In the genomic region with DNA sequence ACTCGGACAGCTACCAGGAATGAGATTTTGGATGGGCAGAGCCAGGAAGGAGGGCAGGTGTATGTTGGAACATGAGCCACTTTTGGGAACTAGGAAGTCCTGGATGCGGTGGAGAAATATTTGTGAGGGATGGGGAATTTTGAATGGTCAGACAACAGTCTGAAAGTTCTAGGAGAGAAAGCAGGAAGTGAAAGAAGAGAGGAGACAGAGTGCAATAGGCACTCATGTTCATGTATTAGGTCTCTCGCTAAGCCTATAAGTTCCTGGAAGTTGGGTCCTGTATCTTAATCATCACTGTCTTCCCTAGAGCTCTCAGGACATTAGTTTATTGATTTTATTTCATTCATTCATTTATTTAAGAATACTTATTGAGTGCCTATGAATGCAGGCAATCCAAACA, we compare ENCODE assay signal across 1 cellular context.
A peak's percentile ranks its signal among the peaks of the same experiment; 100 is the strongest.
TF ChIP-seq lines count a peak whose summit lies in the region.

No MANE protein-coding gene starts in this region.

TF ChIP-seq in GM12878, 131 proteins besides CTCF, POLR2A, EP300 and RAD21 (continued from another document):
- TF ChIP-seq, protein P1, sequence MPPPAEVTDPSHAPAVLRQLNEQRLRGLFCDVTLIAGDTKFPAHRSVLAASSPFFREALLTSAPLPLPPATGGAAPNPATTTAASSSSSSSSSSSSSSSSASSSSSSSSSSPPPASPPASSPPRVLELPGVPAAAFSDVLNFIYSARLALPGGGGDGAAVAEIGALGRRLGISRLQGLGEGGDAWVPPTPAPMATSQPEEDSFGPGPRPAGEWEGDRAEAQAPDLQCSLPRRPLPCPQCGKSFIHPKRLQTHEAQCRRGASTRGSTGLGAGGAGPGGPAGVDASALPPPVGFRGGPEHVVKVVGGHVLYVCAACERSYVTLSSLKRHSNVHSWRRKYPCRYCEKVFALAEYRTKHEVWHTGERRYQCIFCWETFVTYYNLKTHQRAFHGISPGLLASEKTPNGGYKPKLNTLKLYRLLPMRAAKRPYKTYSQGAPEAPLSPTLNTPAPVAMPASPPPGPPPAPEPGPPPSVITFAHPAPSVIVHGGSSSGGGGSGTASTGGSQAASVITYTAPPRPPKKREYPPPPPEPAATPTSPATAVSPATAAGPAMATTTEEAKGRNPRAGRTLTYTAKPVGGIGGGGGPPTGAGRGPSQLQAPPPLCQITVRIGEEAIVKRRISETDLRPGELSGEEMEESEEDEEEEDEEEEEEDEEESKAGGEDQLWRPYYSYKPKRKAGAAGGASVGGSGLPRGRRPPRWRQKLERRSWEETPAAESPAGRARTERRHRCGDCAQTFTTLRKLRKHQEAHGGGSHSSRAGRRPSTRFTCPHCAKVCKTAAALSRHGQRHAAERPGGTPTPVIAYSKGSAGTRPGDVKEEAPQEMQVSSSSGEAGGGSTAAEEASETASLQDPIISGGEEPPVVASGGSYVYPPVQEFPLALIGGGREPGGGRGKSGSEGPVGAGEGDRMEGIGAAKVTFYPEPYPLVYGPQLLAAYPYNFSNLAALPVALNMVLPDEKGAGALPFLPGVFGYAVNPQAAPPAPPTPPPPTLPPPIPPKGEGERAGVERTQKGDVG (CRISPR knock-in tag; IDR thresholded peaks at IDR 0.05), result no peak
- TF ChIP-seq FOS (IDR thresholded peaks at IDR 0.05; ENCODE audit: borderline replicate concordance, extremely low read depth, insufficient read length), result no peak
- TF ChIP-seq CREB1 (IDR thresholded peaks at IDR 0.05; ENCODE audit: low read depth), result no peak
- TF ChIP-seq BRCA1 (IDR thresholded peaks at IDR 0.05; ENCODE audit: low read depth, low read length), result no peak
- no peak for TF ChIP-seq SMAD5 (IDR thresholded peaks at IDR 0.05; ENCODE audit: low read depth)
- TF ChIP-seq, protein P2, sequence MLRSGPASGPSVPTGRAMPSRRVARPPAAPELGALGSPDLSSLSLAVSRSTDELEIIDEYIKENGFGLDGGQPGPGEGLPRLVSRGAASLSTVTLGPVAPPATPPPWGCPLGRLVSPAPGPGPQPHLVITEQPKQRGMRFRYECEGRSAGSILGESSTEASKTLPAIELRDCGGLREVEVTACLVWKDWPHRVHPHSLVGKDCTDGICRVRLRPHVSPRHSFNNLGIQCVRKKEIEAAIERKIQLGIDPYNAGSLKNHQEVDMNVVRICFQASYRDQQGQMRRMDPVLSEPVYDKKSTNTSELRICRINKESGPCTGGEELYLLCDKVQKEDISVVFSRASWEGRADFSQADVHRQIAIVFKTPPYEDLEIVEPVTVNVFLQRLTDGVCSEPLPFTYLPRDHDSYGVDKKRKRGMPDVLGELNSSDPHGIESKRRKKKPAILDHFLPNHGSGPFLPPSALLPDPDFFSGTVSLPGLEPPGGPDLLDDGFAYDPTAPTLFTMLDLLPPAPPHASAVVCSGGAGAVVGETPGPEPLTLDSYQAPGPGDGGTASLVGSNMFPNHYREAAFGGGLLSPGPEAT (IDR thresholded peaks at IDR 0.05; ENCODE audit: low read depth), result peak; percentile 47; the same call in 1 of the 2 replicates
- TF ChIP-seq BHLHE40 (IDR thresholded peaks at IDR 0.05; ENCODE audit: borderline replicate concordance in 1 of 2, low read depth in 2 of 2, low read length in 1 of 2), result no peak
- TF ChIP-seq ZNF274 (IDR thresholded peaks at IDR 0.05; ENCODE audit: insufficient read depth, insufficient read length), result no peak
- TF ChIP-seq IKZF2 (IDR thresholded peaks at IDR 0.05), result peak; percentile 37 to 53; a peak in 2 of 4 replicates
- TF ChIP-seq CHD1 (IDR thresholded peaks at IDR 0.05; ENCODE audit: low read depth, low read length), result no peak
- no peak for TF ChIP-seq MTA3 (IDR thresholded peaks at IDR 0.05; ENCODE audit: borderline replicate concordance, low read length)
- TF ChIP-seq EZH2 (IDR thresholded peaks at IDR 0.05; ENCODE audit: borderline replicate concordance, control insufficient read depth, low read depth, low read length), result no peak
- TF ChIP-seq EED (IDR thresholded peaks at IDR 0.05; ENCODE audit: low read depth), result 0 out of 2 replicates have a peak, but pooled peaks have one; percentile 16
- no peak for TF ChIP-seq KLF5 (IDR thresholded peaks at IDR 0.05; ENCODE audit: partially characterized antibody)
- peak; percentile 74; the same call in 1 of the 2 replicates for TF ChIP-seq SPI1 (IDR thresholded peaks at IDR 0.05; ENCODE audit: borderline replicate concordance, insufficient read depth, low read depth, low read length)
- TF ChIP-seq ZZZ3 (IDR thresholded peaks at IDR 0.05; ENCODE audit: control insufficient read depth, insufficient read length, low read depth), result no peak
- no peak for TF ChIP-seq TBL1XR1 (IDR thresholded peaks at IDR 0.05; ENCODE audit: low read depth, low read length)
- no peak for TF ChIP-seq MEF2B (IDR thresholded peaks at IDR 0.05; ENCODE audit: partially characterized antibody, poor library complexity, severe bottlenecking)
- TF ChIP-seq FOXK2 (IDR thresholded peaks at IDR 0.05), result no peak
- TF ChIP-seq, protein P3, sequence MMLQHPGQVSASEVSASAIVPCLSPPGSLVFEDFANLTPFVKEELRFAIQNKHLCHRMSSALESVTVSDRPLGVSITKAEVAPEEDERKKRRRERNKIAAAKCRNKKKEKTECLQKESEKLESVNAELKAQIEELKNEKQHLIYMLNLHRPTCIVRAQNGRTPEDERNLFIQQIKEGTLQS (IDR thresholded peaks at IDR 0.05; ENCODE audit: borderline replicate concordance, extremely low read depth, low read depth, low read length), result no peak
- TF ChIP-seq IKZF1 (conservative IDR thresholded peaks at IDR 0.05), result peak; percentile 39; the same call in 1 of the 2 replicates
- no peak for TF ChIP-seq ZNF217 (IDR thresholded peaks at IDR 0.05)
- TF ChIP-seq BACH1 (IDR thresholded peaks at IDR 0.05; ENCODE audit: borderline replicate concordance), result no peak
- TF ChIP-seq LARP7 (IDR thresholded peaks at IDR 0.05), result no peak
- TF ChIP-seq, protein P4, sequence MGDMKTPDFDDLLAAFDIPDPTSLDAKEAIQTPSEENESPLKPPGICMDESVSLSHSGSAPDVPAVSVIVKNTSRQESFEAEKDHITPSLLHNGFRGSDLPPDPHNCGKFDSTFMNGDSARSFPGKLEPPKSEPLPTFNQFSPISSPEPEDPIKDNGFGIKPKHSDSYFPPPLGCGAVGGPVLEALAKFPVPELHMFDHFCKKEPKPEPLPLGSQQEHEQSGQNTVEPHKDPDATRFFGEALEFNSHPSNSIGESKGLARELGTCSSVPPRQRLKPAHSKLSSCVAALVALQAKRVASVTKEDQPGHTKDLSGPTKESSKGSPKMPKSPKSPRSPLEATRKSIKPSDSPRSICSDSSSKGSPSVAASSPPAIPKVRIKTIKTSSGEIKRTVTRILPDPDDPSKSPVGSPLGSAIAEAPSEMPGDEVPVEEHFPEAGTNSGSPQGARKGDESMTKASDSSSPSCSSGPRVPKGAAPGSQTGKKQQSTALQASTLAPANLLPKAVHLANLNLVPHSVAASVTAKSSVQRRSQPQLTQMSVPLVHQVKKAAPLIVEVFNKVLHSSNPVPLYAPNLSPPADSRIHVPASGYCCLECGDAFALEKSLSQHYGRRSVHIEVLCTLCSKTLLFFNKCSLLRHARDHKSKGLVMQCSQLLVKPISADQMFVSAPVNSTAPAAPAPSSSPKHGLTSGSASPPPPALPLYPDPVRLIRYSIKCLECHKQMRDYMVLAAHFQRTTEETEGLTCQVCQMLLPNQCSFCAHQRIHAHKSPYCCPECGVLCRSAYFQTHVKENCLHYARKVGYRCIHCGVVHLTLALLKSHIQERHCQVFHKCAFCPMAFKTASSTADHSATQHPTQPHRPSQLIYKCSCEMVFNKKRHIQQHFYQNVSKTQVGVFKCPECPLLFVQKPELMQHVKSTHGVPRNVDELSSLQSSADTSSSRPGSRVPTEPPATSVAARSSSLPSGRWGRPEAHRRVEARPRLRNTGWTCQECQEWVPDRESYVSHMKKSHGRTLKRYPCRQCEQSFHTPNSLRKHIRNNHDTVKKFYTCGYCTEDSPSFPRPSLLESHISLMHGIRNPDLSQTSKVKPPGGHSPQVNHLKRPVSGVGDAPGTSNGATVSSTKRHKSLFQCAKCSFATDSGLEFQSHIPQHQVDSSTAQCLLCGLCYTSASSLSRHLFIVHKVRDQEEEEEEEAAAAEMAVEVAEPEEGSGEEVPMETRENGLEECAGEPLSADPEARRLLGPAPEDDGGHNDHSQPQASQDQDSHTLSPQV (IDR thresholded peaks at IDR 0.05), result no peak
- no peak for TF ChIP-seq CHD4 (IDR thresholded peaks at IDR 0.05)
